ENCODE assay signal across 8 cellular contexts in genomic region chr19:14519245-14519859, GRCh38. TPM values are rescaled to one million over a fixed set of nuclear protein-coding genes. Genes with fewer than 3 reads are reported as not detected.
DNase-seq lines count a peak whose midpoint lies in the region; ATAC-seq and TF ChIP-seq lines count a peak whose summit lies in the region.

No MANE protein-coding gene starts in this region.

- TF ChIP-seq CTCF in 22Rv1 (IDR thresholded peaks at IDR 0.05): no peak
- no peak for TF ChIP-seq CTCF in breast epithelium (IDR thresholded peaks at IDR 0.05)

- no peaks in the 10 kb centered on the region for H3K9me3 ChIP-seq in breast epithelium

- peak overlapping the region; percentile 57 to 98 (median 80) for H3K4me3 Mint-ChIP-seq in IgD-negative memory B cell
- peak overlapping the region; percentile 80 to 99 (median 92) for H3K4me3 Mint-ChIP-seq in naive thymus-derived CD8-positive, alpha-beta T cell

- peak overlapping the region in 1 of 3 donors; percentile 89 for H3K4me3 ChIP-seq in breast epithelium

- POLR2A ChIA-PET in naive thymus-derived CD8-positive, alpha-beta T cell (lab: Charles Lee): interaction anchor here (1.3 to 13.2 kb wide), 11 partner anchors 12 to 138 kb away, joined by 4 to 609 read pairs (median 8); partner anchors contain the start of genes ADGRE5, GIPC1, NDUFB7 and TECR

- H3K27ac ChIP-seq in 22Rv1 (peak overlapping the region; percentile 92), breast epithelium (peak overlapping the region; percentile 99 to 100)

- peaks cover 2% of the 10 kb centered on the region for H3K36me3 Mint-ChIP-seq in IgD-negative memory B cell
- H3K36me3 Mint-ChIP-seq in naive thymus-derived CD8-positive, alpha-beta T cell: peaks cover 11 to 34% (median 25%) of the 10 kb centered on the region in 3 donors

- H3K27ac Mint-ChIP-seq in IgD-negative memory B cell: peak overlapping the region; percentile 95 to 99 (median 97)
- peak overlapping the region; percentile 91 to 99 (median 99) for H3K27ac Mint-ChIP-seq in naive thymus-derived CD8-positive, alpha-beta T cell

- H3K27me3 ChIP-seq in breast epithelium: no peaks in the 10 kb centered on the region

- intact Hi-C loops in breast epithelium (cut with DNase I; ENCODE audit: low total_unique reads): no loop called here

- peaks cover 35 to 48% (median 41%) of the 10 kb centered on the region in 3 donors for H3K4me1 Mint-ChIP-seq in IgD-negative memory B cell
- peaks cover 42 to 80% (median 78%) of the 10 kb centered on the region in 4 donors for H3K4me1 Mint-ChIP-seq in naive thymus-derived CD8-positive, alpha-beta T cell

- H3K9me3 Mint-ChIP-seq in IgD-negative memory B cell: no peaks in the 10 kb centered on the region
- peaks cover 0 to 3% (median 0%) of the 10 kb centered on the region in 9 donors for H3K9me3 Mint-ChIP-seq in naive thymus-derived CD8-positive, alpha-beta T cell

- H3K4me1 ChIP-seq in breast epithelium: peaks cover 7 to 17% of the 10 kb centered on the region in 2 donors

- TF ChIP-seq POLR2A in breast epithelium (IDR thresholded peaks at IDR 0.05): no peak

- no peaks in the 10 kb centered on the region for H3K27me3 Mint-ChIP-seq in IgD-negative memory B cell
- H3K27me3 Mint-ChIP-seq in naive thymus-derived CD8-positive, alpha-beta T cell: no peaks in the 10 kb centered on the region

- ATAC-seq in naive thymus-derived CD8-positive, alpha-beta T cell: no peak
- no peak for ATAC-seq in HG03354 (IDR thresholded peaks at IDR 0.05; ENCODE audit: poor library complexity, severe bottlenecking, unreplicated experiment)
- ATAC-seq in GM19351 (IDR thresholded peaks at IDR 0.05; ENCODE audit: unreplicated experiment): no peak

- peaks cover 5% of the 10 kb centered on the region for H3K36me3 ChIP-seq in breast epithelium

- DNase-seq in breast epithelium (ENCODE audit: low spot score in 2 of 2) (no peak), T-helper 9 cell (no peak), cerebellar cortex (ENCODE audit: low spot score) (no peak)
- no peak for DNase-seq in naive thymus-derived CD8-positive, alpha-beta T cell

RNA-seq across cellular contexts. Expression of gene DNAJB1, which starts 1.2 kb away (rescaled TPM):
- polyA plus RNA-seq in IgD-negative memory B cell: 77.1 TPM
- 100 to 1,000 TPM in 2 of 3 donors, 10 to 100 TPM in 1; 59.0 to 166 (median 102) TPM for total RNA-seq in breast epithelium
- total RNA-seq in naive thymus-derived CD8-positive, alpha-beta T cell: 100 to 1,000 TPM; 165 to 171 TPM
- 100 to 1,000 TPM; 205 to 348 (median 344) TPM for polyA plus RNA-seq in naive thymus-derived CD8-positive, alpha-beta T cell

RNA-seq across cellular contexts. Expression of gene TECR, which starts 10.0 kb away (rescaled TPM):
- polyA plus RNA-seq in IgD-negative memory B cell: 145 TPM
- total RNA-seq in breast epithelium: 10 to 100 TPM; 36.1 to 66.9 (median 43.4) TPM
- total RNA-seq in naive thymus-derived CD8-positive, alpha-beta T cell: 100 to 1,000 TPM; 179 to 182 TPM
- polyA plus RNA-seq in naive thymus-derived CD8-positive, alpha-beta T cell: 100 to 1,000 TPM; 193 to 300 (median 261) TPM

RNA-seq across cellular contexts. Expression of gene GIPC1, which starts 23.4 kb away (rescaled TPM):
- 10.1 TPM for polyA plus RNA-seq in IgD-negative memory B cell
- 10 to 100 TPM; 48.8 to 79.0 (median 72.0) TPM for total RNA-seq in breast epithelium
- 10 to 100 TPM; 19.9 to 23.0 TPM for total RNA-seq in naive thymus-derived CD8-positive, alpha-beta T cell
- polyA plus RNA-seq in naive thymus-derived CD8-positive, alpha-beta T cell: 10 to 100 TPM; 32.2 to 35.0 (median 33.5) TPM

RNA-seq across cellular contexts. Expression of gene PTGER1, which starts 44.2 kb away (rescaled TPM):
- not detected for polyA plus RNA-seq in IgD-negative memory B cell
- 1 to 10 TPM in 1 of 3 donors, under 1 TPM in 1, not detected in 1; 0.48 to 1.3 TPM for total RNA-seq in breast epithelium
- total RNA-seq in naive thymus-derived CD8-positive, alpha-beta T cell: not detected
- not detected for polyA plus RNA-seq in naive thymus-derived CD8-positive, alpha-beta T cell

RNA-seq across cellular contexts. Expression of gene NDUFB7, which starts 52.5 kb away (rescaled TPM):
- polyA plus RNA-seq in IgD-negative memory B cell: 224 TPM
- total RNA-seq in breast epithelium: 100 to 1,000 TPM; 283 to 388 (median 299) TPM
- total RNA-seq in naive thymus-derived CD8-positive, alpha-beta T cell: 10 to 100 TPM; 61.6 to 64.6 TPM
- 100 to 1,000 TPM; 209 to 236 (median 230) TPM for polyA plus RNA-seq in naive thymus-derived CD8-positive, alpha-beta T cell
